Comparison of ENCODE assay signal across 30 cellular contexts in the genomic region with DNA sequence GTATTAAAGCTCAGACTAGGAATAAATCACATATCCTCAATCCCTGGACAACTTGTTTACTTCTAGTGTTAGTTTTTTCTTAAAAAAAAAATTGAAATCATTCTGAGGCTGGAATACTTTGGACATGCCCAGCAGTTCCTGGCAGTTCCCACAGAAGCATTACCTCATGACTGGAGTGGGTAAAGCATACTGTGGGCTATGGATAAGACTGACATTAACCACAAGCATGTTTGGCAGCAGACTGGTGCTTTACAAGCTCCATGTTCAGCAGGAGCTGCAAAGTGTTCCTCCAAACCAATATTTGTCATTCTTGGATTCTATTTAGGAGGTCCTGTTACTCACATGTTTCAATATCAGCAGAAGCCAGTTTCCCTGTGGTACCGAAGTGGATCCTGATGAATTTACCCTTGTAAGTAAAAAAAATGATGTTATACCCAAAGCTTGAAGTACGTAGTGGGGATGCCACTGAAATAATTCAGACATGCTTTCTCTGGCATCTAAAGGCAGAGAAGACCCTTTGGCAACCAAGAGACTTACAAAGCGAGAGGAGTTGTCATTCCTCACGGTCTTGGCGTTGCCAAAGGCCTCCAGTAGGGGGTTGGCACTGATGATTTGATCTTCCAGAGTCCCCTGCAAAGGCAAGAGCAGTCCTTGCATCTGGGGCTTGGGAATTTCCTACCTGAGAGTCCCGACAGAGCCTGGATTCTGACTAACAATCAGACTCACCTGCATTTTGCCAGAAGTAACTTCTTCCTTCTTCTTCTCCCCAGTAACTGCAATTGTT. TPM values are rescaled to one million over a fixed set of nuclear protein-coding genes. Genes with fewer than 3 reads are reported as not detected.
DNase-seq lines count a peak whose midpoint lies in the region; ATAC-seq and TF ChIP-seq lines count a peak whose summit lies in the region.
"Had no signal": no experiment of that assay in that cellular context is flagged by ENCODE, and none has a peak within 500 bp of the region (broad histone marks: within the 10 kb centered on the region; RNA-seq: fewer than 3 reads in every experiment).

No MANE protein-coding gene starts in this region.

- DNase-seq in A172 (ENCODE audit: low spot score) (peak; percentile 9), GM23338 (ENCODE audit: low spot score) (peak; percentile 1), astrocyte of the hippocampus (ENCODE audit: low read depth, low spot score) (peak; percentile 46), myocyte (ENCODE audit: low read depth) (peak; percentile 84), dorsolateral prefrontal cortex (no peak)
- no peak for DNase-seq in activated CD8-positive, alpha-beta T cell treated with anti-CD3 and anti-CD28 coated beads for 36 hours
- no peak for DNase-seq in stimulated activated CD4-positive, alpha-beta T cell treated with anti-CD3 and anti-CD28 coated beads, Interleukin-12 subunit alpha, Interleukin-12 subunit beta, amount 100 ng/mL, for 4 hours
- DNase-seq: 8988T; activated CD4-positive, alpha-beta memory T cell treated with anti-CD3 and anti-CD28 coated beads, Interleukin-2, amount 10 ng/mL, durations not matched to agents 7 days and 5 days; activated T-cell treated with anti-CD3 and anti-CD28 coated beads, Interleukin-2, amount 50 U/mL, for 1 hour; amygdala; C1 segment of cervical spinal cord; effector CD8-positive, alpha-beta T cell; GOT3; head of caudate nucleus; Karpas-422; NCI-H1105; NCI-H2081; NCI-H446 treated with DMSO at 0.1 percent for 48 hours; stimulated activated CD8-positive, alpha-beta memory T cell treated with anti-CD3 and anti-CD28 coated beads, Interleukin-4, amount 100 ng/mL, for 48 hours had no signal

- no peak overlapping the region for H3K4me2 ChIP-seq in GM23338

- H3K9me3 Mint-ChIP-seq in GM23338: no peaks in the 10 kb centered on the region
- H3K9me3 Mint-ChIP-seq in activated CD8-positive, alpha-beta T cell treated with anti-CD3 and anti-CD28 coated beads for 36 hours: no peaks in the 10 kb centered on the region
- H3K9me3 Mint-ChIP-seq: activated CD4-positive, alpha-beta memory T cell treated with anti-CD3 and anti-CD28 coated beads, Interleukin-2, amount 10 ng/mL, durations not matched to agents 7 days and 5 days had no signal

- no peak overlapping the region for H3K27ac ChIP-seq in GM23338 (ENCODE audit: low read depth)
- H3K27ac ChIP-seq in dorsolateral prefrontal cortex: no peak overlapping the region
- H3K27ac ChIP-seq: neutrophil, SK-N-MC had no signal

- no peaks in the 10 kb centered on the region for H3K79me2 ChIP-seq in GM23338 (replicated peaks; ENCODE audit: insufficient read depth)

- no peak overlapping the region for H3K4me3 Mint-ChIP-seq in GM23338
- H3K4me3 Mint-ChIP-seq in activated CD8-positive, alpha-beta T cell treated with anti-CD3 and anti-CD28 coated beads for 36 hours: no peak overlapping the region
- H3K4me3 Mint-ChIP-seq: activated CD4-positive, alpha-beta memory T cell treated with anti-CD3 and anti-CD28 coated beads, Interleukin-2, amount 10 ng/mL, durations not matched to agents 7 days and 5 days had no signal

- H3K27me3 ChIP-seq in GM23338 (ENCODE audit: insufficient read depth) (no peaks in the 10 kb centered on the region), dorsolateral prefrontal cortex (peaks cover 0 to 22% (median 0%) of the 10 kb centered on the region in 45 donors)
- H3K27me3 ChIP-seq: neutrophil had no signal

- no peaks in the 10 kb centered on the region for H3K9me2 ChIP-seq in GM23338 (ENCODE audit: insufficient read depth)

- H3F3A ChIP-seq in GM23338 (replicated peaks; ENCODE audit: low read depth): no peaks in the 10 kb centered on the region

- H3K36me3 ChIP-seq in GM23338 (ENCODE audit: insufficient read depth): no peaks in the 10 kb centered on the region
- H3K36me3 ChIP-seq: neutrophil had no signal

- CTCF ChIA-PET in activated CD8-positive, alpha-beta T cell treated with anti-CD3 and anti-CD28 coated beads for 36 hours (lab: Charles Lee): interaction anchor here (1.4 kb wide), 1 partner anchor 9 kb away, joined by 3 read pairs; no protein-coding TSS in a partner anchor

- peaks cover 4% of the 10 kb centered on the region; the same call in 1 of the 2 replicates for H3K4me1 ChIP-seq in GM23338 (ENCODE audit: insufficient read depth)

- ATAC-seq in GM23338 (peak; percentile 91), GM18517 (IDR thresholded peaks at IDR 0.05; ENCODE audit: unreplicated experiment) (no peak)
- no peak for ATAC-seq in activated CD8-positive, alpha-beta T cell treated with anti-CD3 and anti-CD28 coated beads for 36 hours
- ATAC-seq: esophagus mucosa had no signal

- no peaks in the 10 kb centered on the region for H3K27me3 Mint-ChIP-seq in GM23338 (ENCODE audit: insufficient read depth, low read depth, poor library complexity)
- peaks cover 2% of the 10 kb centered on the region for H3K27me3 Mint-ChIP-seq in activated CD8-positive, alpha-beta T cell treated with anti-CD3 and anti-CD28 coated beads for 36 hours
- H3K27me3 Mint-ChIP-seq: activated CD4-positive, alpha-beta memory T cell treated with anti-CD3 and anti-CD28 coated beads, Interleukin-2, amount 10 ng/mL, durations not matched to agents 7 days and 5 days had no signal

- POLR2A ChIA-PET in activated CD8-positive, alpha-beta T cell treated with anti-CD3 and anti-CD28 coated beads for 36 hours (lab: Charles Lee): no interaction called here

- no peaks in the 10 kb centered on the region for H3K36me3 Mint-ChIP-seq in GM23338 (ENCODE audit: low read depth)
- no peaks in the 10 kb centered on the region for H3K36me3 Mint-ChIP-seq in activated CD8-positive, alpha-beta T cell treated with anti-CD3 and anti-CD28 coated beads for 36 hours (ENCODE audit: low read depth)

- peaks cover 9% of the 10 kb centered on the region; the same call in 2 of the 3 replicates for H3K4me1 Mint-ChIP-seq in GM23338
- H3K4me1 Mint-ChIP-seq in activated CD8-positive, alpha-beta T cell treated with anti-CD3 and anti-CD28 coated beads for 36 hours (ENCODE audit: low read depth): no peaks in the 10 kb centered on the region
- H3K4me1 Mint-ChIP-seq: activated CD4-positive, alpha-beta memory T cell treated with anti-CD3 and anti-CD28 coated beads, Interleukin-2, amount 10 ng/mL, durations not matched to agents 7 days and 5 days had no signal

- H3K4me3 ChIP-seq in GM23338 (no peak overlapping the region), dorsolateral prefrontal cortex (no peak overlapping the region)
- H3K4me3 ChIP-seq: SK-N-MC had no signal

- TF ChIP-seq CTCF in GM23338 (conservative IDR thresholded peaks at IDR 0.05; ENCODE audit: low read depth in 2 of 2) (peak in 1 of 2 experiments; percentile 35; a peak in 2 of 4 replicates), dorsolateral prefrontal cortex (IDR thresholded peaks at IDR 0.05 in 54 of 56, conservative IDR thresholded peaks at IDR 0.05 in 2 of 56; ENCODE audit: low read depth in 1 of 56, partially characterized antibody in 56 of 56) (no peak)
- no peak for TF ChIP-seq CTCF in activated CD8-positive, alpha-beta T cell treated with anti-CD3 and anti-CD28 coated beads for 36 hours (IDR thresholded peaks at IDR 0.05)

- H4K20me1 ChIP-seq in GM23338 (replicated peaks; ENCODE audit: insufficient read depth): no peaks in the 10 kb centered on the region

- H2AFZ ChIP-seq in GM23338: no peak overlapping the region

- H3K27ac Mint-ChIP-seq in GM23338: no peak overlapping the region
- H3K27ac Mint-ChIP-seq in activated CD8-positive, alpha-beta T cell treated with anti-CD3 and anti-CD28 coated beads for 36 hours: no peak overlapping the region
- H3K27ac Mint-ChIP-seq: activated CD4-positive, alpha-beta memory T cell treated with anti-CD3 and anti-CD28 coated beads, Interleukin-2, amount 10 ng/mL, durations not matched to agents 7 days and 5 days had no signal

- intact Hi-C loops in dorsolateral prefrontal cortex (cut with DNase I): no loop called here
- intact Hi-C loops in activated CD8-positive, alpha-beta T cell treated with anti-CD3 and anti-CD28 coated beads for 36 hours (cut with micrococcal nuclease): no loop called here

TF ChIP-seq in GM23338, 12 proteins besides CTCF, POLR2A, EP300 and RAD21 (continues in another document):
- TF ChIP-seq ZNF331 (CRISPR knock-in tag; IDR thresholded peaks at IDR 0.05; ENCODE audit: low read depth): no peak

RNA-seq across cellular contexts. Expression of a gene that starts 4.9 kb away (rescaled TPM):
- total RNA-seq in A172 (2014; rRNA removed; shearing (Covaris generic)): not detected in 2 replicates
- not detected in 2 replicates for total RNA-seq in GM23338 (2014; rRNA removed; shearing (Covaris generic))
- polyA plus RNA-seq in GM23338 (2016; fragmentation: Nextera tagmentation; extraction: Ambion mirVana): not detected in 2 replicates
- total RNA-seq in myocyte (0.36 and 1.8 TPM in 2 replicates), dorsolateral prefrontal cortex (under 1 TPM in 83 of 120 experiments, not detected in 37; 0.06 to 0.52 (median 0.17) TPM)
- polyA plus RNA-seq in myocyte (2012): 2.3 TPM
- total RNA-seq in activated CD8-positive, alpha-beta T cell treated with anti-CD3 and anti-CD28 coated beads for 36 hours: not detected
- total RNA-seq: activated CD4-positive, alpha-beta memory T cell treated with anti-CD3 and anti-CD28 coated beads, Interleukin-2, amount 10 ng/mL, durations not matched to agents 7 days and 5 days; esophagus mucosa; mononuclear cell; RPMI7951; T-helper 2 cell treated with Interferon-gamma antibody and Interleukin-4, amounts not matched to agents 100 ng/mL and 5 ng/mL, for 36 hours had no signal
- polyA plus RNA-seq: liver, urinary bladder had no signal

RNA-seq across cellular contexts. Expression of a gene that starts 36.0 kb away (rescaled TPM):
- 0.12 and 0.17 TPM in 2 replicates for total RNA-seq in A172 (2014; rRNA removed; shearing (Covaris generic))
- total RNA-seq in GM23338 (2014; rRNA removed; shearing (Covaris generic)): 17.9 and 27.7 TPM in 2 replicates
- 6.6 and 7.5 TPM in 2 replicates for polyA plus RNA-seq in GM23338 (2016; fragmentation: Nextera tagmentation; extraction: Ambion mirVana)
- total RNA-seq in myocyte: 17.2 and 32.5 TPM in 2 replicates
- 25.9 TPM for polyA plus RNA-seq in myocyte (2012)
- not detected for total RNA-seq in dorsolateral prefrontal cortex
- total RNA-seq in activated CD8-positive, alpha-beta T cell treated with anti-CD3 and anti-CD28 coated beads for 36 hours: not detected
- total RNA-seq: activated CD4-positive, alpha-beta memory T cell treated with anti-CD3 and anti-CD28 coated beads, Interleukin-2, amount 10 ng/mL, durations not matched to agents 7 days and 5 days; mononuclear cell; RPMI7951; T-helper 2 cell treated with Interferon-gamma antibody and Interleukin-4, amounts not matched to agents 100 ng/mL and 5 ng/mL, for 36 hours had no signal
- polyA plus RNA-seq: liver had no signal

RNA-seq across cellular contexts. Expression of a gene that starts 44.1 kb away (rescaled TPM):
- total RNA-seq in A172 (2014; rRNA removed; shearing (Covaris generic)): not detected in 2 replicates
- not detected in 2 replicates for total RNA-seq in GM23338 (2014; rRNA removed; shearing (Covaris generic))
- not detected in 2 replicates for polyA plus RNA-seq in GM23338 (2016; fragmentation: Nextera tagmentation; extraction: Ambion mirVana)
- not detected in 2 replicates for total RNA-seq in myocyte
- polyA plus RNA-seq in myocyte (2012): 0.01 TPM
- under 1 TPM in 22 of 120 experiments, not detected in 98; 0.04 to 0.25 (median 0.13) TPM for total RNA-seq in dorsolateral prefrontal cortex
- total RNA-seq in activated CD8-positive, alpha-beta T cell treated with anti-CD3 and anti-CD28 coated beads for 36 hours: not detected
- total RNA-seq: activated CD4-positive, alpha-beta memory T cell treated with anti-CD3 and anti-CD28 coated beads, Interleukin-2, amount 10 ng/mL, durations not matched to agents 7 days and 5 days; cerebellum; esophagus mucosa; mononuclear cell; RPMI7951; T-helper 2 cell treated with Interferon-gamma antibody and Interleukin-4, amounts not matched to agents 100 ng/mL and 5 ng/mL, for 36 hours had no signal
- polyA plus RNA-seq: liver, urinary bladder had no signal

Comparison
In these comparisons a context has a peak if more than half of its experiments do, and no peak if none do; other contexts are left out.
1. DNase-seq: peak in A172 (single experiment), GM23338 (single experiment), astrocyte of the hippocampus (single experiment) and myocyte (single experiment); none in dorsolateral prefrontal cortex (0 of 10), activated CD8-positive, alpha-beta T cell treated with anti-CD3 and anti-CD28 coated beads for 36 hours (single experiment) and stimulated activated CD4-positive, alpha-beta T cell treated with anti-CD3 and anti-CD28 coated beads, Interleukin-12 subunit alpha, Interleukin-12 subunit beta, amount 100 ng/mL, for 4 hours (single experiment).
2. RNA of a gene that starts 36.0 kb away (total RNA-seq): 17.2 to 32.5 TPM in myocyte and 17.9 to 27.7 TPM in GM23338; 0.12 to 0.17 TPM in A172, not detected in dorsolateral prefrontal cortex and not detected in activated CD8-positive, alpha-beta T cell treated with anti-CD3 and anti-CD28 coated beads for 36 hours; every median in the first group is over 10 times any median in the second.